ENCODE assay signal across 37 cellular contexts in the genomic region with DNA sequence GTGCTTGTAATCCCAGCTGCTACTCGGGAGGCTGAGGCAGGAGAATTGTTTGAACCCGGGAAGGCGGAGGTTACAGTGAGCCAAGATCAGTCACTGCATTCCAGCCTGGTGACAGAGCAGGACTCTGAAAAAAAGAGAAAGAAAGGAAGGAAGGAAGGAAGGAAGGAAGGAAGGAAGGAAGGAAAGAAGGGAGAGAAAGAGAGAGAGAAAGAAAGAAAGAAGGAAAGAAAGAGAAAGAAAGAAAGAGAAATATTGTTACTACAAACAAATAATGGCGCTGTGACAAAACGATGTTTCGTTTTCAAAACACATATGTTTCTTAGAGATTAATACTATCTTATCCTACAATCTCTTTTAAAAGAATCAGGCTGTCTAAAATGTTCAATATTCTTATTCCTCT. TPM values are rescaled to one million over a fixed set of nuclear protein-coding genes. Genes with fewer than 3 reads are reported as not detected.
"Had no signal": no experiment of that assay in that cellular context is flagged by ENCODE, and none has a peak within 500 bp of the region (broad histone marks: within the 10 kb centered on the region; RNA-seq: fewer than 3 reads in every experiment).

No MANE protein-coding gene starts in this region.

- H3K27me3 ChIP-seq: MG63 had no signal

- H3K36me3 ChIP-seq: MG63 had no signal

- H3K4me3 ChIP-seq: MG63 had no signal

- H3K9me3 ChIP-seq: MG63 had no signal

- DNase-seq: Karpas-422, Kasumi-1, MG63, MM.1S, MV-4-11, NCI-H1048, NCI-H1092, NCI-H1092 treated with DMSO at 0.1 percent for 48 hours, NCI-H1105, NCI-H1105 treated with DMSO at 0.1 percent for 48 hours, NCI-H1417, NCI-H1417 treated with DMSO at 0.1 percent for 48 hours, NCI-H1436, NCI-H1436 treated with DMSO at 0.1 percent for 48 hours, NCI-H146, NCI-H1694, NCI-H1694 treated with DMSO at 0.1 percent for 48 hours, NCI-H187, NCI-H187 treated with DMSO at 0.1 percent for 48 hours, NCI-H1930, NCI-H2029, NCI-H2029 treated with DMSO at 0.1 percent for 48 hours, NCI-H2081, NCI-H2081 treated with DMSO at 0.1 percent for 48 hours, NCI-H2107, NCI-H2171, NCI-H2171 treated with DMSO at 0.1 percent for 48 hours, NCI-H2227 treated with DMSO at 0.1 percent for 48 hours, NCI-H226, NCI-H345, NCI-H446, NCI-H446 treated with DMSO at 0.1 percent for 48 hours, NCI-H510A, NCI-H510A treated with DMSO at 0.1 percent for 48 hours had no signal

RNA-seq across cellular contexts. Expression of a gene that starts 42.1 kb away (rescaled TPM):
- total RNA-seq: M059J, MCF 10A, NCI-H460 had no signal
